In the genomic region with DNA sequence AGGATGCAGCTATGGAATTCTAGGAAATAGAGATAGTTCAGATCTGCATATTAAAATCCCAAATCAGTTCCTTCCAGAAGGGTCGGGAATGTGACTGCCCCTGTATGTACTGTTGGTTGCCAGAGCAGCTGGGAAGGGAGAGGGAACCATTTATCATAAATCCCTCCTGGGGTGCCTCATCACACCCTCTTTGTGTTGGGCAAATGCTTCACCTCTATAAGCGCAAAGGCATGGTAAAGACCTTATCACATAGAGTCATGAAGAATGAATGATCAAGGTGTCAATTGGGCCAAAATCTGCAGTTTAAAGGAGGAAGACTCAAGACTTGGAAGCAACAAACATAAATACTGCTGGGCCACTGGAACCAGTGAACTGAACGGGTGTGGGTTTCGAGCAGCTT, we compare ENCODE assay signal across 25 cellular contexts.
"Had no signal": no experiment of that assay in that cellular context is flagged by ENCODE, and none has a peak within 500 bp of the region (broad histone marks: within the 10 kb centered on the region; RNA-seq: fewer than 3 reads in every experiment).

No MANE protein-coding gene starts in this region.

- H3K27me3 ChIP-seq: dorsolateral prefrontal cortex, esophagus squamous epithelium, gastrocnemius medialis had no signal

- H3K4me1 ChIP-seq: esophagus squamous epithelium, gastrocnemius medialis, heart right ventricle, left lung, lower lobe of right lung had no signal

- H3K4me3 ChIP-seq: coronary artery, dorsolateral prefrontal cortex, esophagus squamous epithelium, gastrocnemius medialis, heart right ventricle, left lung, lower lobe of right lung had no signal

- H3K36me3 ChIP-seq: esophagus squamous epithelium, gastrocnemius medialis, heart right ventricle, left lung, lower lobe of right lung had no signal

- DNase-seq: dermis blood vessel endothelial cell; dorsolateral prefrontal cortex; effector CD4-positive, alpha-beta T cell; effector memory CD4-positive, alpha-beta T cell; erythroblast; esophagus squamous epithelium; foreskin fibroblast; foreskin melanocyte; gastrocnemius medialis; glutamatergic neuron; head of caudate nucleus; heart right ventricle; hippocampal formation; left cardiac atrium; left lung; left ventricle myocardium superior; lower lobe of right lung; mesenchymal stem cell; midbrain had no signal

- H3K9me3 ChIP-seq: esophagus squamous epithelium, gastrocnemius medialis, lower lobe of right lung had no signal

- H3K27ac ChIP-seq: coronary artery, dorsolateral prefrontal cortex, epithelial cell of prostate, esophagus squamous epithelium, gastrocnemius medialis, heart right ventricle, left lung, lower lobe of right lung had no signal

- FAIRE-seq: colon, endometrium, islet of Langerhans, keratinocyte had no signal
